ENCODE assay signal across 1 cellular context in the genomic region with DNA sequence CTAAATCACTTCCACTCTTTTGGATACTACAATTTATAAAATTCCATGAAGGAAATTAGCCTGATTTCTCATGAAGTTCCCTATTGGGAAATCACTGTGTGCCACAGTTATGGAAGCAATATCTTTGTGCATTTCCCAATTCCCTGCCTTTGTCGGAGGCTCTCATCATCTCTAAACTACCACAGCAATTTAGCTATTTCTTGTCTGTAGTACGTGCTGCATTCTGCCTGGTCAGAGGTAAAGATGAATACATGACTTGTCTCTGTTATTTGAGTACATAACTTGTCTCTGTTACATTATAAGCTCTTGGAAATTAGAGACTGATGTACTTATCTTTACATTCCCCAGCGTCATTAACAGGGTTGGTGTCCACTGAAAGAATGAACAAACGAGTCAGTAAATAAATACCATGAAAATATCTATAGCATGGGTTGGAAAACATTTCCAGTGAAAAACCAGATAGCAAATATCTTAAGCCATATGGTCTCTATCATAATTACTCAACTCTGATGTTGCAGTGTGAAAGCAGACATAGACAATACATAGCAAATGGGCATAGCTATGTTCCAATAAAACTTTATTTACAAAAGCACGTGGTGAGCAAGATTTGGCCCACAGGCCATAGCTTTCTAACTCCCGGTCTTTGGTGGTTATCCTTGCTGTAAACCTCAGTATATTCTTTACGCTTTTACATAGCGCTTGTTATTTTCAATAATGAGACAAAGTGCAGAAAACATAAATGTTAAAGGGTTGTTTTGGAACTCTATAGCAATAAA.
TF ChIP-seq lines count a peak whose summit lies in the region.

No MANE protein-coding gene starts in this region.

TF ChIP-seq in K562, 482 proteins besides CTCF, POLR2A, EP300 and RAD21:
- TF ChIP-seq, protein P1, sequence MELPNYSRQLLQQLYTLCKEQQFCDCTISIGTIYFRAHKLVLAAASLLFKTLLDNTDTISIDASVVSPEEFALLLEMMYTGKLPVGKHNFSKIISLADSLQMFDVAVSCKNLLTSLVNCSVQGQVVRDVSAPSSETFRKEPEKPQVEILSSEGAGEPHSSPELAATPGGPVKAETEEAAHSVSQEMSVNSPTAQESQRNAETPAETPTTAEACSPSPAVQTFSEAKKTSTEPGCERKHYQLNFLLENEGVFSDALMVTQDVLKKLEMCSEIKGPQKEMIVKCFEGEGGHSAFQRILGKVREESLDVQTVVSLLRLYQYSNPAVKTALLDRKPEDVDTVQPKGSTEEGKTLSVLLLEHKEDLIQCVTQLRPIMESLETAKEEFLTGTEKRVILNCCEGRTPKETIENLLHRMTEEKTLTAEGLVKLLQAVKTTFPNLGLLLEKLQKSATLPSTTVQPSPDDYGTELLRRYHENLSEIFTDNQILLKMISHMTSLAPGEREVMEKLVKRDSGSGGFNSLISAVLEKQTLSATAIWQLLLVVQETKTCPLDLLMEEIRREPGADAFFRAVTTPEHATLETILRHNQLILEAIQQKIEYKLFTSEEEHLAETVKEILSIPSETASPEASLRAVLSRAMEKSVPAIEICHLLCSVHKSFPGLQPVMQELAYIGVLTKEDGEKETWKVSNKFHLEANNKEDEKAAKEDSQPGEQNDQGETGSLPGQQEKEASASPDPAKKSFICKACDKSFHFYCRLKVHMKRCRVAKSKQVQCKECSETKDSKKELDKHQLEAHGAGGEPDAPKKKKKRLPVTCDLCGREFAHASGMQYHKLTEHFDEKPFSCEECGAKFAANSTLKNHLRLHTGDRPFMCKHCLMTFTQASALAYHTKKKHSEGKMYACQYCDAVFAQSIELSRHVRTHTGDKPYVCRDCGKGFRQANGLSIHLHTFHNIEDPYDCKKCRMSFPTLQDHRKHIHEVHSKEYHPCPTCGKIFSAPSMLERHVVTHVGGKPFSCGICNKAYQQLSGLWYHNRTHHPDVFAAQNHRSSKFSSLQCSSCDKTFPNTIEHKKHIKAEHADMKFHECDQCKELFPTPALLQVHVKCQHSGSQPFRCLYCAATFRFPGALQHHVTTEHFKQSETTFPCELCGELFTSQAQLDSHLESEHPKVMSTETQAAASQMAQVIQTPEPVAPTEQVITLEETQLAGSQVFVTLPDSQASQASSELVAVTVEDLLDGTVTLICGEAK (IDR thresholded peaks at IDR 0.05) = peak; percentile 95
- TF ChIP-seq, protein P1 (CRISPR knock-in tag; IDR thresholded peaks at IDR 0.05) = peak; percentile 71
- TF ChIP-seq NR1H2 (CRISPR knock-in tag; IDR thresholded peaks at IDR 0.05) (no peak), MTA1 (IDR thresholded peaks at IDR 0.05; ENCODE audit: borderline replicate concordance) (no peak), DMBX1 (CRISPR knock-in tag; IDR thresholded peaks at IDR 0.05; ENCODE audit: borderline replicate concordance) (no peak), MCM5 (IDR thresholded peaks at IDR 0.05; ENCODE audit: low read depth) (no peak), TFAM (CRISPR knock-in tag; conservative IDR thresholded peaks at IDR 0.05) (no peak), DDX20 (tag; IDR thresholded peaks at IDR 0.05; ENCODE audit: low read depth) (no peak), NFE2L1 (tag; IDR thresholded peaks at IDR 0.05; ENCODE audit: borderline replicate concordance, low read depth) (no peak), MBD2 (IDR thresholded peaks at IDR 0.05; ENCODE audit: borderline replicate concordance, low read depth) (no peak), HNRNPUL1 (IDR thresholded peaks at IDR 0.05; ENCODE audit: low read length) (no peak), MYC (IDR thresholded peaks at IDR 0.05; ENCODE audit: low read depth, low read length) (peak; percentile 14; the same call in 1 of the 2 replicates), MYC (CRISPR knock-in tag; IDR thresholded peaks at IDR 0.05; ENCODE audit: borderline replicate concordance, low read depth) (no peak)
- TF ChIP-seq, protein P2, sequence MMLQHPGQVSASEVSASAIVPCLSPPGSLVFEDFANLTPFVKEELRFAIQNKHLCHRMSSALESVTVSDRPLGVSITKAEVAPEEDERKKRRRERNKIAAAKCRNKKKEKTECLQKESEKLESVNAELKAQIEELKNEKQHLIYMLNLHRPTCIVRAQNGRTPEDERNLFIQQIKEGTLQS (IDR thresholded peaks at IDR 0.05) = no peak
- TF ChIP-seq, protein P2 (CRISPR knock-in tag; conservative IDR thresholded peaks at IDR 0.05) = no peak
- TF ChIP-seq, protein P3, sequence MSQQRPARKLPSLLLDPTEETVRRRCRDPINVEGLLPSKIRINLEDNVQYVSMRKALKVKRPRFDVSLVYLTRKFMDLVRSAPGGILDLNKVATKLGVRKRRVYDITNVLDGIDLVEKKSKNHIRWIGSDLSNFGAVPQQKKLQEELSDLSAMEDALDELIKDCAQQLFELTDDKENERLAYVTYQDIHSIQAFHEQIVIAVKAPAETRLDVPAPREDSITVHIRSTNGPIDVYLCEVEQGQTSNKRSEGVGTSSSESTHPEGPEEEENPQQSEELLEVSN (IDR thresholded peaks at IDR 0.05; ENCODE audit: borderline replicate concordance in 1 of 2, extremely low read depth in 1 of 2, insufficient read depth in 1 of 2, insufficient read length in 1 of 2, low read depth in 1 of 2, low read length in 1 of 2, poor library complexity in 1 of 2, severe bottlenecking in 1 of 2) = no peak
- TF ChIP-seq, protein P4, sequence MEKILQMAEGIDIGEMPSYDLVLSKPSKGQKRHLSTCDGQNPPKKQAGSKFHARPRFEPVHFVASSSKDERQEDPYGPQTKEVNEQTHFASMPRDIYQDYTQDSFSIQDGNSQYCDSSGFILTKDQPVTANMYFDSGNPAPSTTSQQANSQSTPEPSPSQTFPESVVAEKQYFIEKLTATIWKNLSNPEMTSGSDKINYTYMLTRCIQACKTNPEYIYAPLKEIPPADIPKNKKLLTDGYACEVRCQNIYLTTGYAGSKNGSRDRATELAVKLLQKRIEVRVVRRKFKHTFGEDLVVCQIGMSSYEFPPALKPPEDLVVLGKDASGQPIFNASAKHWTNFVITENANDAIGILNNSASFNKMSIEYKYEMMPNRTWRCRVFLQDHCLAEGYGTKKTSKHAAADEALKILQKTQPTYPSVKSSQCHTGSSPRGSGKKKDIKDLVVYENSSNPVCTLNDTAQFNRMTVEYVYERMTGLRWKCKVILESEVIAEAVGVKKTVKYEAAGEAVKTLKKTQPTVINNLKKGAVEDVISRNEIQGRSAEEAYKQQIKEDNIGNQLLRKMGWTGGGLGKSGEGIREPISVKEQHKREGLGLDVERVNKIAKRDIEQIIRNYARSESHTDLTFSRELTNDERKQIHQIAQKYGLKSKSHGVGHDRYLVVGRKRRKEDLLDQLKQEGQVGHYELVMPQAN (IDR thresholded peaks at IDR 0.05; ENCODE audit: borderline replicate concordance) = no peak
- TF ChIP-seq, protein P5, sequence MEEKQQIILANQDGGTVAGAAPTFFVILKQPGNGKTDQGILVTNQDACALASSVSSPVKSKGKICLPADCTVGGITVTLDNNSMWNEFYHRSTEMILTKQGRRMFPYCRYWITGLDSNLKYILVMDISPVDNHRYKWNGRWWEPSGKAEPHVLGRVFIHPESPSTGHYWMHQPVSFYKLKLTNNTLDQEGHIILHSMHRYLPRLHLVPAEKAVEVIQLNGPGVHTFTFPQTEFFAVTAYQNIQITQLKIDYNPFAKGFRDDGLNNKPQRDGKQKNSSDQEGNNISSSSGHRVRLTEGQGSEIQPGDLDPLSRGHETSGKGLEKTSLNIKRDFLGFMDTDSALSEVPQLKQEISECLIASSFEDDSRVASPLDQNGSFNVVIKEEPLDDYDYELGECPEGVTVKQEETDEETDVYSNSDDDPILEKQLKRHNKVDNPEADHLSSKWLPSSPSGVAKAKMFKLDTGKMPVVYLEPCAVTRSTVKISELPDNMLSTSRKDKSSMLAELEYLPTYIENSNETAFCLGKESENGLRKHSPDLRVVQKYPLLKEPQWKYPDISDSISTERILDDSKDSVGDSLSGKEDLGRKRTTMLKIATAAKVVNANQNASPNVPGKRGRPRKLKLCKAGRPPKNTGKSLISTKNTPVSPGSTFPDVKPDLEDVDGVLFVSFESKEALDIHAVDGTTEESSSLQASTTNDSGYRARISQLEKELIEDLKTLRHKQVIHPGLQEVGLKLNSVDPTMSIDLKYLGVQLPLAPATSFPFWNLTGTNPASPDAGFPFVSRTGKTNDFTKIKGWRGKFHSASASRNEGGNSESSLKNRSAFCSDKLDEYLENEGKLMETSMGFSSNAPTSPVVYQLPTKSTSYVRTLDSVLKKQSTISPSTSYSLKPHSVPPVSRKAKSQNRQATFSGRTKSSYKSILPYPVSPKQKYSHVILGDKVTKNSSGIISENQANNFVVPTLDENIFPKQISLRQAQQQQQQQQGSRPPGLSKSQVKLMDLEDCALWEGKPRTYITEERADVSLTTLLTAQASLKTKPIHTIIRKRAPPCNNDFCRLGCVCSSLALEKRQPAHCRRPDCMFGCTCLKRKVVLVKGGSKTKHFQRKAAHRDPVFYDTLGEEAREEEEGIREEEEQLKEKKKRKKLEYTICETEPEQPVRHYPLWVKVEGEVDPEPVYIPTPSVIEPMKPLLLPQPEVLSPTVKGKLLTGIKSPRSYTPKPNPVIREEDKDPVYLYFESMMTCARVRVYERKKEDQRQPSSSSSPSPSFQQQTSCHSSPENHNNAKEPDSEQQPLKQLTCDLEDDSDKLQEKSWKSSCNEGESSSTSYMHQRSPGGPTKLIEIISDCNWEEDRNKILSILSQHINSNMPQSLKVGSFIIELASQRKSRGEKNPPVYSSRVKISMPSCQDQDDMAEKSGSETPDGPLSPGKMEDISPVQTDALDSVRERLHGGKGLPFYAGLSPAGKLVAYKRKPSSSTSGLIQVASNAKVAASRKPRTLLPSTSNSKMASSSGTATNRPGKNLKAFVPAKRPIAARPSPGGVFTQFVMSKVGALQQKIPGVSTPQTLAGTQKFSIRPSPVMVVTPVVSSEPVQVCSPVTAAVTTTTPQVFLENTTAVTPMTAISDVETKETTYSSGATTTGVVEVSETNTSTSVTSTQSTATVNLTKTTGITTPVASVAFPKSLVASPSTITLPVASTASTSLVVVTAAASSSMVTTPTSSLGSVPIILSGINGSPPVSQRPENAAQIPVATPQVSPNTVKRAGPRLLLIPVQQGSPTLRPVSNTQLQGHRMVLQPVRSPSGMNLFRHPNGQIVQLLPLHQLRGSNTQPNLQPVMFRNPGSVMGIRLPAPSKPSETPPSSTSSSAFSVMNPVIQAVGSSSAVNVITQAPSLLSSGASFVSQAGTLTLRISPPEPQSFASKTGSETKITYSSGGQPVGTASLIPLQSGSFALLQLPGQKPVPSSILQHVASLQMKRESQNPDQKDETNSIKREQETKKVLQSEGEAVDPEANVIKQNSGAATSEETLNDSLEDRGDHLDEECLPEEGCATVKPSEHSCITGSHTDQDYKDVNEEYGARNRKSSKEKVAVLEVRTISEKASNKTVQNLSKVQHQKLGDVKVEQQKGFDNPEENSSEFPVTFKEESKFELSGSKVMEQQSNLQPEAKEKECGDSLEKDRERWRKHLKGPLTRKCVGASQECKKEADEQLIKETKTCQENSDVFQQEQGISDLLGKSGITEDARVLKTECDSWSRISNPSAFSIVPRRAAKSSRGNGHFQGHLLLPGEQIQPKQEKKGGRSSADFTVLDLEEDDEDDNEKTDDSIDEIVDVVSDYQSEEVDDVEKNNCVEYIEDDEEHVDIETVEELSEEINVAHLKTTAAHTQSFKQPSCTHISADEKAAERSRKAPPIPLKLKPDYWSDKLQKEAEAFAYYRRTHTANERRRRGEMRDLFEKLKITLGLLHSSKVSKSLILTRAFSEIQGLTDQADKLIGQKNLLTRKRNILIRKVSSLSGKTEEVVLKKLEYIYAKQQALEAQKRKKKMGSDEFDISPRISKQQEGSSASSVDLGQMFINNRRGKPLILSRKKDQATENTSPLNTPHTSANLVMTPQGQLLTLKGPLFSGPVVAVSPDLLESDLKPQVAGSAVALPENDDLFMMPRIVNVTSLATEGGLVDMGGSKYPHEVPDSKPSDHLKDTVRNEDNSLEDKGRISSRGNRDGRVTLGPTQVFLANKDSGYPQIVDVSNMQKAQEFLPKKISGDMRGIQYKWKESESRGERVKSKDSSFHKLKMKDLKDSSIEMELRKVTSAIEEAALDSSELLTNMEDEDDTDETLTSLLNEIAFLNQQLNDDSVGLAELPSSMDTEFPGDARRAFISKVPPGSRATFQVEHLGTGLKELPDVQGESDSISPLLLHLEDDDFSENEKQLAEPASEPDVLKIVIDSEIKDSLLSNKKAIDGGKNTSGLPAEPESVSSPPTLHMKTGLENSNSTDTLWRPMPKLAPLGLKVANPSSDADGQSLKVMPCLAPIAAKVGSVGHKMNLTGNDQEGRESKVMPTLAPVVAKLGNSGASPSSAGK (IDR thresholded peaks at IDR 0.05) = 0 out of 2 replicates have a peak, but pooled peaks have one; percentile 13
